ENCODE assay signal across 8 cellular contexts in the genomic region with DNA sequence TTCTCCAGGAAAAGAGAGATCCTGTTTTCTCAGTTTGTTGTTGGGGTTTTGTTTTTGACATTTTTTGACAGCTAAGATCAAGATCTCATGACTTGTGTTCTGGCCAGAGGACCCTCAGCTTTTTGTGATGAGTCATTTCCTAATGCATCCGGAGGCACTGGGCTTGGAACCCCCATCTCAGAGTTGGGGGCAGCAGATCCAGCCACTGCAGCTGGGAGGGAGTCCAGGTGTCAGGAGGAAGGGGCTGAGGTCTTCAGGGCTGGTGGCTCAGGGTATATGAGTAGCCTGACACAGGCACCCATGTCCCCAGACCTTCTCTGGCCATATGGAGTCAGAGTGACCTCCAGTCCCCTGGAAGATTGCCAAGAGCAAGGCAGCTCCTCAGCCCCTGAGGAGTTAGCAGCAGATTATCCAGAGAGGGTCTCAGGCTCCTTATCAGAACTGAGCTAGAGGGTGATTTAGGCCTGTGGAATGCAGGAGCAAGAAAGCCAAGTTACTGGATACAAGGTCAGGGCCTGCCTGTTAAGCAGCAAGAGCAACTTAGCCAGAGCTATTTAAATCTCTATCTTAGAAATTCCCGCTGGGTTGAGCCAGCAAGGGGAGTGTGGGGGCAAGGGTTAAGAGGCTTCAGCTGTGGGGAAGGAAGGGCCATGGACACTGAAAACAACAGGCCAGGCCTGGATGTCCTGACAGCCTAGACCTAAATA.
DNase-seq lines count a peak whose midpoint lies in the region; ATAC-seq and TF ChIP-seq lines count a peak whose summit lies in the region.

No MANE protein-coding gene starts in this region.

- H3K4me1 ChIP-seq in adipocyte (ENCODE audit: control insufficient read depth, insufficient read depth, low read length) (peaks cover 31% of the 10 kb centered on the region), cardiac muscle cell (ENCODE audit: low read depth) (peaks cover 57% of the 10 kb centered on the region)

- TF ChIP-seq CTCF in cardiac muscle cell (IDR thresholded peaks at IDR 0.05; ENCODE audit: low read depth, low read length): no peak

- no peaks in the 10 kb centered on the region for H3K27me3 Mint-ChIP-seq in activated CD8-positive, alpha-beta T cell treated with anti-CD3 and anti-CD28 coated beads, Interleukin-2, amount 10 ng/mL, durations not matched to agents 7 days and 5 days (ENCODE audit: low read depth)

- POLR2A ChIA-PET in activated CD8-positive, alpha-beta T cell treated with anti-CD3 and anti-CD28 coated beads, Interleukin-2, amount 10 ng/mL, durations not matched to agents 7 days and 5 days (lab: Charles Lee): no interaction called here

- peak overlapping the region; percentile 49 for H3K9ac ChIP-seq in adipocyte (ENCODE audit: low read length)

- peaks cover 3% of the 10 kb centered on the region for H3K36me3 ChIP-seq in adipocyte (ENCODE audit: control insufficient read depth, insufficient read depth, low read length, severe bottlenecking)
- no peaks in the 10 kb centered on the region for H3K36me3 ChIP-seq in cardiac muscle cell

- CTCF ChIA-PET in activated CD8-positive, alpha-beta T cell treated with anti-CD3 and anti-CD28 coated beads, Interleukin-2, amount 10 ng/mL, durations not matched to agents 7 days and 5 days (lab: Charles Lee): interaction anchor here (1.8 kb wide), 1 partner anchor 88 kb away, joined by 9 read pairs; no protein-coding TSS in a partner anchor

- no peaks in the 10 kb centered on the region for H3K36me3 Mint-ChIP-seq in activated CD8-positive, alpha-beta T cell treated with anti-CD3 and anti-CD28 coated beads, Interleukin-2, amount 10 ng/mL, durations not matched to agents 7 days and 5 days (ENCODE audit: low read depth)

- DNase-seq in GM03348 (ENCODE audit: low spot score) (peak; percentile 68), adipocyte (ENCODE audit: low read depth) (peak; percentile 64), cardiac muscle cell (ENCODE audit: low read depth in 1 of 2, low spot score in 1 of 2) (peak; percentile 91 to 94), renal cortical epithelial cell (ENCODE audit: low read depth) (peak; percentile 86), NCI-H1930 (lab: John Stamatoyannopoulos, UW) (no peak), NCI-H2196 (lab: John Stamatoyannopoulos, UW; ENCODE audit: unreplicated experiment) (no peak)
- DNase-seq in activated CD8-positive, alpha-beta T cell treated with anti-CD3 and anti-CD28 coated beads, Interleukin-2, amount 10 ng/mL, durations not matched to agents 7 days and 5 days: no peak

- no peaks in the 10 kb centered on the region for H3K4me1 Mint-ChIP-seq in activated CD8-positive, alpha-beta T cell treated with anti-CD3 and anti-CD28 coated beads, Interleukin-2, amount 10 ng/mL, durations not matched to agents 7 days and 5 days (ENCODE audit: low read depth)

- H3K4me3 ChIP-seq in adipocyte (ENCODE audit: low read length): peak overlapping the region; percentile 35
- no peak overlapping the region for H3K4me3 ChIP-seq in cardiac muscle cell

- H3K27me3 ChIP-seq in adipocyte (replicated peaks; ENCODE audit: control insufficient read depth, insufficient read depth, low read length) (no peaks in the 10 kb centered on the region), cardiac muscle cell (no peaks in the 10 kb centered on the region)

- H3K27ac ChIP-seq in cardiac muscle cell: peak overlapping the region; percentile 92

- no peak overlapping the region for H3K27ac Mint-ChIP-seq in activated CD8-positive, alpha-beta T cell treated with anti-CD3 and anti-CD28 coated beads, Interleukin-2, amount 10 ng/mL, durations not matched to agents 7 days and 5 days

- H3K4me3 Mint-ChIP-seq in activated CD8-positive, alpha-beta T cell treated with anti-CD3 and anti-CD28 coated beads, Interleukin-2, amount 10 ng/mL, durations not matched to agents 7 days and 5 days: no peak overlapping the region

- no peaks in the 10 kb centered on the region for H3K9me3 Mint-ChIP-seq in activated CD8-positive, alpha-beta T cell treated with anti-CD3 and anti-CD28 coated beads, Interleukin-2, amount 10 ng/mL, durations not matched to agents 7 days and 5 days (ENCODE audit: insufficient read depth)

- H3K9me3 ChIP-seq in adipocyte (ENCODE audit: control insufficient read depth, low read length): no peaks in the 10 kb centered on the region
- no peaks in the 10 kb centered on the region for H3K9me3 ChIP-seq in cardiac muscle cell (ENCODE audit: low read depth)

- no peak for ATAC-seq in GM18858 (IDR thresholded peaks at IDR 0.05; ENCODE audit: unreplicated experiment)
- ATAC-seq in activated CD8-positive, alpha-beta T cell treated with anti-CD3 and anti-CD28 coated beads, Interleukin-2, amount 10 ng/mL, durations not matched to agents 7 days and 5 days: no peak

Comparison
In these comparisons a context has a peak if more than half of its experiments do, and no peak if none do; other contexts are left out.
1. DNase-seq: peak in GM03348 (single experiment), adipocyte (single experiment), cardiac muscle cell (2 of 2) and renal cortical epithelial cell (single experiment); none in NCI-H1930 (0 of 2), NCI-H2196 (single experiment) and activated CD8-positive, alpha-beta T cell treated with anti-CD3 and anti-CD28 coated beads, Interleukin-2, amount 10 ng/mL, durations not matched to agents 7 days and 5 days (single experiment).